In the genomic region with DNA sequence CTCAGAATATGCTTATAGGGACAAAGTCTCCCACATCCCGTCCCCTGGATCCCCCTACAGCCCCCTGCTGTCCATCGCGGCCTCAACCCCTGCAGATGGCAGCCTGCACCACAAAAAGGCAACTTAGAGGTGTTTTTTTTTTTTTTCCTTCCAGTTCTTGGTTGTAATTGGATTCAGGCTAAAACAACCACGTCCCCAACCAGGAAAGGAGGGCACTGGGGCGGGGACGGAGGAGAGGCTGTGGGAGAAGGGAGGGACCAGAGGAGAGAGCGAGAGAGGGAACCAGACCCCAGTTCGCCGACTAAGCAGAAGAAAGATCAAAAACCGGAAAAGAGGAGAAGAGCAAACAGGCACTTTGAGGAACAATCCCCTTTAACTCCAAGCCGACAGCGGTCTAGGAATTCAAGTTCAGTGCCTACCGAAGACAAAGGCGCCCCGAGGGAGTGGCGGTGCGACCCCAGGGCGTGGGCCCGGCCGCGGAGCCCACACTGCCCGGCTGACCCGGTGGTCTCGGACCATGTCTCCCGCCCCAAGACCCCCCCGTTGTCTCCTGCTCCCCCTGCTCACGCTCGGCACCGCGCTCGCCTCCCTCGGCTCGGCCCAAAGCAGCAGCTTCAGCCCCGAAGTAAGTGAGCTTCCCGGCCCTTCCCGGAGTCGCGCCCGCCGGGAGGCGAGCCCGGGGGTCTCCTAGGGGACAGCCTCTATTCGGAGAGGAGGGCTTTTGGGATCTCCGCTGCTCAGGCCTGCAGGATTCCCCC, we compare ENCODE assay signal across 7 cellular contexts. TPM values are rescaled to one million over a fixed set of nuclear protein-coding genes. Genes with fewer than 3 reads are reported as not detected.
A peak's percentile ranks its signal among the peaks of the same experiment; 100 is the strongest.
DNase-seq lines count a peak whose midpoint lies in the region; ATAC-seq and TF ChIP-seq lines count a peak whose summit lies in the region.

A gene (plus strand): TSS at position 285 of the 758 bp plus-strand sequence. CDS start 233 bp downstream, at position 518.

- DNase-seq in H7 (peak; percentile 88), SK-N-DZ (ENCODE audit: low spot score) (peak; percentile 44), epithelial cell of esophagus (ENCODE audit: low read depth) (peak; percentile 74), midbrain (lab: John Stamatoyannopoulos, UW) (peak; percentile 29), ureter (ENCODE audit: low spot score) (peak; percentile 90)
- DNase-seq in NK-92 treated with Interleukin-12 subunit alpha and Interleukin-12 subunit beta, amount 100 ng/mL, for 24 hours (lab: John Stamatoyannopoulos, UW), result no peak

- no peak for ATAC-seq in HG02571 (IDR thresholded peaks at IDR 0.05; ENCODE audit: unreplicated experiment)

- H3K27me3 ChIP-seq in H7 (ENCODE audit: control insufficient read depth, insufficient read depth, low read length), result no peaks in the 10 kb centered on the region; the same call in 1 of the 2 replicates

- H3K36me3 ChIP-seq in H7 (replicated peaks; ENCODE audit: control insufficient read depth, insufficient read depth, low read length), result peaks cover 12% of the 10 kb centered on the region

- H3K4me3 ChIP-seq in H7 (ENCODE audit: insufficient read depth, low read depth, low read length) (peak within 1 kb of the TSS; percentile 85), epithelial cell of esophagus (ENCODE audit: low read length) (peak within 1 kb of the TSS; percentile 93)

- peak; percentile 36 for TF ChIP-seq CTCF in epithelial cell of esophagus (IDR thresholded peaks at IDR 0.05; ENCODE audit: insufficient read depth, low read depth, low read length, missing control alignments)

RNA-seq across cellular contexts. Expression of the gene that starts here (rescaled TPM):
- total RNA-seq in H7 (2014; rRNA removed; shearing (Covaris generic)), result 54.6 and 79.8 TPM in 2 replicates
- polyA plus RNA-seq in SK-N-DZ (2014; cell fraction: cytosol; rRNA removed), result 3.1 and 4.2 TPM in 2 replicates
- polyA plus RNA-seq in SK-N-DZ (2014; cell fraction: nucleus; rRNA removed), result 1.7 and 3.4 TPM in 2 replicates
- 172 TPM for total RNA-seq in ureter
